1 cellular context compared by ENCODE assay signal in the genomic region with DNA sequence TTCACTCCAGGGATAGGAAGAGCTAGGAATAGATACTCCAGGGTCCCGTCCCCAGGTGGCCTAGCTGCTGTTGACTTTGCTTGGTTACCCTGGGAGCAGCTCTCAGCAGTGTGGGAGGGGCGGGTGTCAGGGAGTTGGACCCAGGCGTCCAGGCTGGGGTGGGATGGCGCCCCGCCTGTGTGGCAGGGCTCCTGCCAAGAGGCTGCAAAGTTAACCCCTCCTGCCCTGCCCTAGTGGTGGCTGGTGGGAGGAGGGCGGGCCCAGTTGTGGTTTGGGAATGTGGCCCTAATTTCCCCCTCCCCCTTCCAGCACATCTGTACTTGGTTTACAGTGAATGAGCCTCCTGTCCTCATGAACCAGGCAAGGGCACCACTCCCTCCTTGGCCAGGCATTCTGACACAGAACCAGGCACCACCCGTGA.
TF ChIP-seq lines count a peak whose summit lies in the region.

No MANE protein-coding gene starts in this region.

TF ChIP-seq in A549, 52 proteins besides CTCF, POLR2A, EP300 and RAD21:
- TF ChIP-seq EHF (CRISPR knock-in tag; IDR thresholded peaks at IDR 0.05): no peak
